1 cellular context compared by ENCODE assay signal in the genomic region with DNA sequence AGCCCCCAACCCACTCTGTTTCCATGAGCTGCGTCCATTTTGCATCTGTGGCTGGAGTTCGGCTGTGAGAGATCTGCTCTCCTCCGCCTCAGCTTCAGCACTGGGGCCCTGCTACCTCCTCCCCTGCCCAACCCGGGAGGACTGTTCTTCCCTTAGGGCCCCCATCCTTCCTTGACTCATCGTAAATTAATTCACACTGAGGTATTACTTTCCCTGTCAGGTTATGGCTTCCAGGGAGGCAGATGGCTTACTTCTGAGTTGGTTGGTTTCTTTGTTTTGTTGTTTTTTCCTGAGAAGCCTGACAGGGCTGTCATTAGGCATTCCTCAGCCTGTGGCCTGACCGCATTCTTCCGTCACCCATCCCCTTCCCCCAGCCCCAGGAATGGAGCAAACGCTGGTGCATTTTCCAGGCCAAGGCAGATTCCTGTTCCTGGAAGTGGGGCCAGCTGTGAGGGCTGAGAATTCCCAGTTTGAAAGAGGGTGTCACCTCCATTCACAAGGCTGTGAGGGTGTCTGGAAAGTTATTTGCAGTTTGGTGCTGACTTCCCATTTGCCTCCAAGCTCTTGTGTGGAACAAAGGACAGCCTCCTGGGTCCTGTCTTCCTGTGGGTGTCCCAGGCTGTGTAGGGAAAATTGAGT.
TF ChIP-seq lines count a peak whose summit lies in the region.

No MANE protein-coding gene starts in this region.

TF ChIP-seq in H1, 55 proteins besides CTCF, POLR2A, EP300 and RAD21:
- TF ChIP-seq EZH2 (IDR thresholded peaks at IDR 0.05; ENCODE audit: low read depth, low read length, severe bottlenecking): no peak
- TF ChIP-seq CHD1 (IDR thresholded peaks at IDR 0.05; ENCODE audit: low read depth, low read length): no peak
- TF ChIP-seq BCL11A (IDR thresholded peaks at IDR 0.05; ENCODE audit: low read depth in 2 of 2, low read length in 2 of 2): no peak
- TF ChIP-seq SIN3A (conservative IDR thresholded peaks at IDR 0.05 in 1 of 2, IDR thresholded peaks at IDR 0.05 in 1 of 2; ENCODE audit: low read depth in 1 of 2, low read length in 2 of 2): peak; percentile 98 to 99
- no peak for TF ChIP-seq SUZ12 (IDR thresholded peaks at IDR 0.05; ENCODE audit: low read length)
- no peak for TF ChIP-seq JUND (IDR thresholded peaks at IDR 0.05; ENCODE audit: low read length)
- TF ChIP-seq RBBP5 (IDR thresholded peaks at IDR 0.05; ENCODE audit: borderline replicate concordance, low read depth, low read length): peak; percentile 89
- no peak for TF ChIP-seq CREB1 (IDR thresholded peaks at IDR 0.05)
- TF ChIP-seq HDAC6 (IDR thresholded peaks at IDR 0.05; ENCODE audit: low read depth, low read length): no peak
- TF ChIP-seq SIX5 (IDR thresholded peaks at IDR 0.05; ENCODE audit: low read depth, low read length): no peak
- TF ChIP-seq TBP (IDR thresholded peaks at IDR 0.05; ENCODE audit: low read depth, low read length): no peak
- TF ChIP-seq JUN (IDR thresholded peaks at IDR 0.05; ENCODE audit: low read depth, low read length): no peak
- TF ChIP-seq HDAC2 (IDR thresholded peaks at IDR 0.05; ENCODE audit: borderline replicate concordance in 1 of 2, low read depth in 2 of 2, low read length in 2 of 2): peak in 1 of 2 experiments; percentile 66; a peak in 1 of 4 replicates
- TF ChIP-seq SRF (IDR thresholded peaks at IDR 0.05; ENCODE audit: low read depth, low read length): no peak
- TF ChIP-seq POU5F1 (IDR thresholded peaks at IDR 0.05; ENCODE audit: low read depth, low read length): no peak
- TF ChIP-seq PHF8 (conservative IDR thresholded peaks at IDR 0.05; ENCODE audit: low read depth, low read length): no peak
- TF ChIP-seq FOSL1 (IDR thresholded peaks at IDR 0.05; ENCODE audit: insufficient read depth, low read depth, low read length): no peak
- no peak for TF ChIP-seq NANOG (IDR thresholded peaks at IDR 0.05; ENCODE audit: insufficient read depth, low read depth, low read length, poor library complexity, severe bottlenecking)
- TF ChIP-seq, protein P1, sequence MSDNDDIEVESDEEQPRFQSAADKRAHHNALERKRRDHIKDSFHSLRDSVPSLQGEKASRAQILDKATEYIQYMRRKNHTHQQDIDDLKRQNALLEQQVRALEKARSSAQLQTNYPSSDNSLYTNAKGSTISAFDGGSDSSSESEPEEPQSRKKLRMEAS (IDR thresholded peaks at IDR 0.05): peak; percentile 29; the same call in 1 of the 2 replicates
- TF ChIP-seq SP4 (IDR thresholded peaks at IDR 0.05; ENCODE audit: low read length): no peak
- peak; percentile 98 for TF ChIP-seq TEAD4 (IDR thresholded peaks at IDR 0.05; ENCODE audit: low read depth, low read length)
- no peak for TF ChIP-seq BRCA1 (IDR thresholded peaks at IDR 0.05; ENCODE audit: low read depth, low read length)
- TF ChIP-seq RNF2 (IDR thresholded peaks at IDR 0.05; ENCODE audit: borderline replicate concordance, low read depth, low read length, missing control alignments, poor library complexity, severe bottlenecking): no peak
- TF ChIP-seq, protein P2, sequence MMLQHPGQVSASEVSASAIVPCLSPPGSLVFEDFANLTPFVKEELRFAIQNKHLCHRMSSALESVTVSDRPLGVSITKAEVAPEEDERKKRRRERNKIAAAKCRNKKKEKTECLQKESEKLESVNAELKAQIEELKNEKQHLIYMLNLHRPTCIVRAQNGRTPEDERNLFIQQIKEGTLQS (IDR thresholded peaks at IDR 0.05; ENCODE audit: insufficient read depth, low read depth, low read length): no peak
- TF ChIP-seq TAF7 (optimal IDR thresholded peaks at IDR 0.05; ENCODE audit: borderline replicate concordance, low read depth, low read length): no peak
- no peak for TF ChIP-seq GABPA (IDR thresholded peaks at IDR 0.05; ENCODE audit: borderline replicate concordance, insufficient read depth, low read length)
- peak; percentile 91 for TF ChIP-seq SP1 (IDR thresholded peaks at IDR 0.05; ENCODE audit: low read depth, low read length)
- no peak for TF ChIP-seq RXRA (IDR thresholded peaks at IDR 0.05; ENCODE audit: insufficient read depth, low read depth, low read length)
- TF ChIP-seq CBX8 (IDR thresholded peaks at IDR 0.05; ENCODE audit: borderline replicate concordance, low read depth, low read length): no peak
- TF ChIP-seq NRF1 (IDR thresholded peaks at IDR 0.05; ENCODE audit: low read depth, low read length): no peak
- no peak for TF ChIP-seq POLR2AphosphoS5 (IDR thresholded peaks at IDR 0.05; ENCODE audit: low read depth, low read length)
- TF ChIP-seq MAFK (IDR thresholded peaks at IDR 0.05; ENCODE audit: low read depth, low read length): no peak
- TF ChIP-seq SAP30 (IDR thresholded peaks at IDR 0.05; ENCODE audit: insufficient read depth, insufficient replicate concordance, low read length): peak; percentile 57
- 0 out of 2 replicates have a peak, but pooled peaks have one; percentile 58 for TF ChIP-seq TCF12 (IDR thresholded peaks at IDR 0.05; ENCODE audit: low read depth, low read length)
- no peak for TF ChIP-seq RFX5 (IDR thresholded peaks at IDR 0.05; ENCODE audit: borderline replicate concordance, low read depth, low read length)
- TF ChIP-seq, protein P3, sequence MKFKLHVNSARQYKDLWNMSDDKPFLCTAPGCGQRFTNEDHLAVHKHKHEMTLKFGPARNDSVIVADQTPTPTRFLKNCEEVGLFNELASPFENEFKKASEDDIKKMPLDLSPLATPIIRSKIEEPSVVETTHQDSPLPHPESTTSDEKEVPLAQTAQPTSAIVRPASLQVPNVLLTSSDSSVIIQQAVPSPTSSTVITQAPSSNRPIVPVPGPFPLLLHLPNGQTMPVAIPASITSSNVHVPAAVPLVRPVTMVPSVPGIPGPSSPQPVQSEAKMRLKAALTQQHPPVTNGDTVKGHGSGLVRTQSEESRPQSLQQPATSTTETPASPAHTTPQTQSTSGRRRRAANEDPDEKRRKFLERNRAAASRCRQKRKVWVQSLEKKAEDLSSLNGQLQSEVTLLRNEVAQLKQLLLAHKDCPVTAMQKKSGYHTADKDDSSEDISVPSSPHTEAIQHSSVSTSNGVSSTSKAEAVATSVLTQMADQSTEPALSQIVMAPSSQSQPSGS (IDR thresholded peaks at IDR 0.05; ENCODE audit: low read length): 0 out of 2 replicates have a peak, but pooled peaks have one; percentile 25
- TF ChIP-seq, protein P4, sequence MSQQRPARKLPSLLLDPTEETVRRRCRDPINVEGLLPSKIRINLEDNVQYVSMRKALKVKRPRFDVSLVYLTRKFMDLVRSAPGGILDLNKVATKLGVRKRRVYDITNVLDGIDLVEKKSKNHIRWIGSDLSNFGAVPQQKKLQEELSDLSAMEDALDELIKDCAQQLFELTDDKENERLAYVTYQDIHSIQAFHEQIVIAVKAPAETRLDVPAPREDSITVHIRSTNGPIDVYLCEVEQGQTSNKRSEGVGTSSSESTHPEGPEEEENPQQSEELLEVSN (IDR thresholded peaks at IDR 0.05): no peak
- TF ChIP-seq ZNF274 (IDR thresholded peaks at IDR 0.05; ENCODE audit: borderline replicate concordance, extremely low read depth, low read length): no peak
- no peak for TF ChIP-seq TAF1 (IDR thresholded peaks at IDR 0.05; ENCODE audit: low read depth, low read length)
- TF ChIP-seq ASH2L (IDR thresholded peaks at IDR 0.05; ENCODE audit: low read length): peak; percentile 88
- peak; percentile 99 for TF ChIP-seq CTBP2 (IDR thresholded peaks at IDR 0.05; ENCODE audit: borderline replicate concordance, insufficient read depth, insufficient read length, low read length)
- TF ChIP-seq, protein P5, sequence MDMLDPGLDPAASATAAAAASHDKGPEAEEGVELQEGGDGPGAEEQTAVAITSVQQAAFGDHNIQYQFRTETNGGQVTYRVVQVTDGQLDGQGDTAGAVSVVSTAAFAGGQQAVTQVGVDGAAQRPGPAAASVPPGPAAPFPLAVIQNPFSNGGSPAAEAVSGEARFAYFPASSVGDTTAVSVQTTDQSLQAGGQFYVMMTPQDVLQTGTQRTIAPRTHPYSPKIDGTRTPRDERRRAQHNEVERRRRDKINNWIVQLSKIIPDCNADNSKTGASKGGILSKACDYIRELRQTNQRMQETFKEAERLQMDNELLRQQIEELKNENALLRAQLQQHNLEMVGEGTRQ (IDR thresholded peaks at IDR 0.05; ENCODE audit: low read length): no peak
- no peak for TF ChIP-seq CEBPB (IDR thresholded peaks at IDR 0.05; ENCODE audit: low read depth, low read length)
- TF ChIP-seq EGR1 (IDR thresholded peaks at IDR 0.05; ENCODE audit: borderline replicate concordance, low read depth, low read length): no peak
- TF ChIP-seq BACH1 (IDR thresholded peaks at IDR 0.05; ENCODE audit: low read length): no peak
- peak; percentile 54; the same call in 1 of the 2 replicates for TF ChIP-seq CHD2 (IDR thresholded peaks at IDR 0.05; ENCODE audit: low read length)
- no peak for TF ChIP-seq CBX5 (IDR thresholded peaks at IDR 0.05; ENCODE audit: low read depth, low read length)
- TF ChIP-seq SIRT6 (IDR thresholded peaks at IDR 0.05; ENCODE audit: low read length): no peak
- TF ChIP-seq GTF2F1 (IDR thresholded peaks at IDR 0.05; ENCODE audit: borderline replicate concordance, low read depth, low read length): no peak
- TF ChIP-seq, protein P6, sequence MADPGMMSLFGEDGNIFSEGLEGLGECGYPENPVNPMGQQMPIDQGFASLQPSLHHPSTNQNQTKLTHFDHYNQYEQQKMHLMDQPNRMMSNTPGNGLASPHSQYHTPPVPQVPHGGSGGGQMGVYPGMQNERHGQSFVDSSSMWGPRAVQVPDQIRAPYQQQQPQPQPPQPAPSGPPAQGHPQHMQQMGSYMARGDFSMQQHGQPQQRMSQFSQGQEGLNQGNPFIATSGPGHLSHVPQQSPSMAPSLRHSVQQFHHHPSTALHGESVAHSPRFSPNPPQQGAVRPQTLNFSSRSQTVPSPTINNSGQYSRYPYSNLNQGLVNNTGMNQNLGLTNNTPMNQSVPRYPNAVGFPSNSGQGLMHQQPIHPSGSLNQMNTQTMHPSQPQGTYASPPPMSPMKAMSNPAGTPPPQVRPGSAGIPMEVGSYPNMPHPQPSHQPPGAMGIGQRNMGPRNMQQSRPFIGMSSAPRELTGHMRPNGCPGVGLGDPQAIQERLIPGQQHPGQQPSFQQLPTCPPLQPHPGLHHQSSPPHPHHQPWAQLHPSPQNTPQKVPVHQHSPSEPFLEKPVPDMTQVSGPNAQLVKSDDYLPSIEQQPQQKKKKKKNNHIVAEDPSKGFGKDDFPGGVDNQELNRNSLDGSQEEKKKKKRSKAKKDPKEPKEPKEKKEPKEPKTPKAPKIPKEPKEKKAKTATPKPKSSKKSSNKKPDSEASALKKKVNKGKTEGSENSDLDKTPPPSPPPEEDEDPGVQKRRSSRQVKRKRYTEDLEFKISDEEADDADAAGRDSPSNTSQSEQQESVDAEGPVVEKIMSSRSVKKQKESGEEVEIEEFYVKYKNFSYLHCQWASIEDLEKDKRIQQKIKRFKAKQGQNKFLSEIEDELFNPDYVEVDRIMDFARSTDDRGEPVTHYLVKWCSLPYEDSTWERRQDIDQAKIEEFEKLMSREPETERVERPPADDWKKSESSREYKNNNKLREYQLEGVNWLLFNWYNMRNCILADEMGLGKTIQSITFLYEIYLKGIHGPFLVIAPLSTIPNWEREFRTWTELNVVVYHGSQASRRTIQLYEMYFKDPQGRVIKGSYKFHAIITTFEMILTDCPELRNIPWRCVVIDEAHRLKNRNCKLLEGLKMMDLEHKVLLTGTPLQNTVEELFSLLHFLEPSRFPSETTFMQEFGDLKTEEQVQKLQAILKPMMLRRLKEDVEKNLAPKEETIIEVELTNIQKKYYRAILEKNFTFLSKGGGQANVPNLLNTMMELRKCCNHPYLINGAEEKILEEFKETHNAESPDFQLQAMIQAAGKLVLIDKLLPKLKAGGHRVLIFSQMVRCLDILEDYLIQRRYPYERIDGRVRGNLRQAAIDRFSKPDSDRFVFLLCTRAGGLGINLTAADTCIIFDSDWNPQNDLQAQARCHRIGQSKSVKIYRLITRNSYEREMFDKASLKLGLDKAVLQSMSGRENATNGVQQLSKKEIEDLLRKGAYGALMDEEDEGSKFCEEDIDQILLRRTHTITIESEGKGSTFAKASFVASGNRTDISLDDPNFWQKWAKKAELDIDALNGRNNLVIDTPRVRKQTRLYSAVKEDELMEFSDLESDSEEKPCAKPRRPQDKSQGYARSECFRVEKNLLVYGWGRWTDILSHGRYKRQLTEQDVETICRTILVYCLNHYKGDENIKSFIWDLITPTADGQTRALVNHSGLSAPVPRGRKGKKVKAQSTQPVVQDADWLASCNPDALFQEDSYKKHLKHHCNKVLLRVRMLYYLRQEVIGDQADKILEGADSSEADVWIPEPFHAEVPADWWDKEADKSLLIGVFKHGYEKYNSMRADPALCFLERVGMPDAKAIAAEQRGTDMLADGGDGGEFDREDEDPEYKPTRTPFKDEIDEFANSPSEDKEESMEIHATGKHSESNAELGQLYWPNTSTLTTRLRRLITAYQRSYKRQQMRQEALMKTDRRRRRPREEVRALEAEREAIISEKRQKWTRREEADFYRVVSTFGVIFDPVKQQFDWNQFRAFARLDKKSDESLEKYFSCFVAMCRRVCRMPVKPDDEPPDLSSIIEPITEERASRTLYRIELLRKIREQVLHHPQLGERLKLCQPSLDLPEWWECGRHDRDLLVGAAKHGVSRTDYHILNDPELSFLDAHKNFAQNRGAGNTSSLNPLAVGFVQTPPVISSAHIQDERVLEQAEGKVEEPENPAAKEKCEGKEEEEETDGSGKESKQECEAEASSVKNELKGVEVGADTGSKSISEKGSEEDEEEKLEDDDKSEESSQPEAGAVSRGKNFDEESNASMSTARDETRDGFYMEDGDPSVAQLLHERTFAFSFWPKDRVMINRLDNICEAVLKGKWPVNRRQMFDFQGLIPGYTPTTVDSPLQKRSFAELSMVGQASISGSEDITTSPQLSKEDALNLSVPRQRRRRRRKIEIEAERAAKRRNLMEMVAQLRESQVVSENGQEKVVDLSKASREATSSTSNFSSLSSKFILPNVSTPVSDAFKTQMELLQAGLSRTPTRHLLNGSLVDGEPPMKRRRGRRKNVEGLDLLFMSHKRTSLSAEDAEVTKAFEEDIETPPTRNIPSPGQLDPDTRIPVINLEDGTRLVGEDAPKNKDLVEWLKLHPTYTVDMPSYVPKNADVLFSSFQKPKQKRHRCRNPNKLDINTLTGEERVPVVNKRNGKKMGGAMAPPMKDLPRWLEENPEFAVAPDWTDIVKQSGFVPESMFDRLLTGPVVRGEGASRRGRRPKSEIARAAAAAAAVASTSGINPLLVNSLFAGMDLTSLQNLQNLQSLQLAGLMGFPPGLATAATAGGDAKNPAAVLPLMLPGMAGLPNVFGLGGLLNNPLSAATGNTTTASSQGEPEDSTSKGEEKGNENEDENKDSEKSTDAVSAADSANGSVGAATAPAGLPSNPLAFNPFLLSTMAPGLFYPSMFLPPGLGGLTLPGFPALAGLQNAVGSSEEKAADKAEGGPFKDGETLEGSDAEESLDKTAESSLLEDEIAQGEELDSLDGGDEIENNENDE (IDR thresholded peaks at IDR 0.05; ENCODE audit: insufficient replicate concordance, low read length): no peak
- no peak; the same call in 1 of the 2 replicates for TF ChIP-seq YY1 (IDR thresholded peaks at IDR 0.05; ENCODE audit: low read depth, low read length)
- no peak for TF ChIP-seq KDM5A (IDR thresholded peaks at IDR 0.05; ENCODE audit: low read length)
- TF ChIP-seq SP2 (IDR thresholded peaks at IDR 0.05; ENCODE audit: low read length): no peak
- no peak for TF ChIP-seq KDM4A (IDR thresholded peaks at IDR 0.05; ENCODE audit: low read depth, low read length, severe bottlenecking)
- no peak for TF ChIP-seq KDM1A (IDR thresholded peaks at IDR 0.05; ENCODE audit: borderline replicate concordance, low read length)
